12 cellular contexts compared by ENCODE assay signal in genomic region chr2:237411683-237412349, GRCh38. TPM values are rescaled to one million over a fixed set of nuclear protein-coding genes. Genes with fewer than 3 reads are reported as not detected.
DNase-seq lines count a peak whose midpoint lies in the region; ATAC-seq and TF ChIP-seq lines count a peak whose summit lies in the region.
"Had no signal": no experiment of that assay in that cellular context is flagged by ENCODE, and none has a peak within 500 bp of the region (broad histone marks: within the 10 kb centered on the region; RNA-seq: fewer than 3 reads in every experiment).

No MANE protein-coding gene starts in this region.

- no TSS peak for BruUV-seq in MCF 10A (replicated peaks; lab: Mats Ljungman, UMichigan)

- no peaks in the 10 kb centered on the region for H3K27me3 Mint-ChIP-seq in MCF 10A (ENCODE audit: insufficient read depth, unreplicated experiment)

- H3K4me3 Mint-ChIP-seq in MCF 10A (ENCODE audit: unreplicated experiment): no peak overlapping the region

- CTCF ChIA-PET in MCF 10A (lab: Yijun Ruan, JAX): interaction anchor here (1.1 to 4.0 kb wide), 9 partner anchors 9 to 289 kb away, joined by 3 to 51 read pairs (median 6); no protein-coding TSS in a partner anchor

- peaks cover 8% of the 10 kb centered on the region for H3K27me3 ChIP-seq in kidney epithelial cell (ENCODE audit: control insufficient read depth, insufficient read depth, low read length)

- no peaks in the 10 kb centered on the region for H3K36me3 Mint-ChIP-seq in MCF 10A (ENCODE audit: insufficient read depth, unreplicated experiment)

- H3K36me3 ChIP-seq in kidney epithelial cell (ENCODE audit: control insufficient read depth, insufficient read depth, low read length): no peaks in the 10 kb centered on the region

- no peak for ATAC-seq in HG02623 (IDR thresholded peaks at IDR 0.05; ENCODE audit: unreplicated experiment)
- ATAC-seq in activated CD4-positive, CD25-positive, alpha-beta regulatory T cell treated with anti-CD3 and anti-CD28 coated beads, Interleukin-2, amount 50 U/mL, for 24 hours: no peak

- intact Hi-C loops in MCF 10A (cut with micrococcal nuclease): loop anchor here (2.0 to 5.0 kb wide), 2 partner anchors 63 to 160 kb away; no protein-coding TSS in a partner anchor

- H3K4me3 ChIP-seq in kidney epithelial cell (ENCODE audit: low read depth, low read length) (peak overlapping the region; percentile 31), skeletal muscle cell (ENCODE audit: low read depth, low read length) (peak overlapping the region; percentile 65)

- DNase-seq in EH (ENCODE audit: low read depth): peak; percentile 72
- no peak for DNase-seq in MCF 10A (ENCODE audit: unreplicated experiment)
- no peak for DNase-seq in kidney epithelial cell (ENCODE audit: low read depth)
- no peak for DNase-seq in skeletal muscle cell (ENCODE audit: low read depth)
- no peak for DNase-seq in kidney glomerular epithelial cell (lab: John Stamatoyannopoulos, UW)
- no peak for DNase-seq in NCI-H1092 (lab: John Stamatoyannopoulos, UW)
- DNase-seq: foreskin melanocyte; NCI-H1694 treated with DMSO at 0.1 percent for 48 hours; OCI-M1; stimulated activated CD4-positive, alpha-beta T cell treated with anti-CD3 and anti-CD28 coated beads, Interleukin-4, amount 100 ng/mL, for 4 hours had no signal

- no peaks in the 10 kb centered on the region for H3K9me3 Mint-ChIP-seq in MCF 10A (ENCODE audit: unreplicated experiment)

- POLR2A ChIA-PET in MCF 10A (lab: Yijun Ruan, JAX): interaction anchor here (1.1 to 1.7 kb wide), 5 partner anchors 10 to 246 kb away, joined by 3 to 5 read pairs (median 4); no protein-coding TSS in a partner anchor

- TF ChIP-seq CTCF in MCF 10A (IDR thresholded peaks at IDR 0.05; ENCODE audit: unreplicated experiment) (no peak), kidney epithelial cell (IDR thresholded peaks at IDR 0.05; ENCODE audit: insufficient read depth, low read length, poor library complexity, severe bottlenecking) (no peak)

- H3K4me1 Mint-ChIP-seq in MCF 10A (ENCODE audit: insufficient read depth, unreplicated experiment): no peaks in the 10 kb centered on the region

- H3K27ac Mint-ChIP-seq in MCF 10A (ENCODE audit: low read depth, unreplicated experiment): peak overlapping the region; percentile 31

RNA-seq across cellular contexts. Expression of gene COL6A3, which starts 2.1 kb away (rescaled TPM):
- 0.19 and 0.61 TPM in 2 replicates for total RNA-seq in MCF 10A (2022)
- total RNA-seq in kidney epithelial cell: 81.9 and 124 TPM in 2 replicates

Comparison
In these comparisons a context has a peak if more than half of its experiments do, and no peak if none do; other contexts are left out.
1. RNA of gene COL6A3, which starts 2.1 kb away (total RNA-seq): 81.9 to 124 TPM in kidney epithelial cell; 0.19 to 0.61 TPM in MCF 10A; every median in the first group is over 10 times any median in the second.